Comparison of ENCODE assay signal across 14 cellular contexts in the genomic region with DNA sequence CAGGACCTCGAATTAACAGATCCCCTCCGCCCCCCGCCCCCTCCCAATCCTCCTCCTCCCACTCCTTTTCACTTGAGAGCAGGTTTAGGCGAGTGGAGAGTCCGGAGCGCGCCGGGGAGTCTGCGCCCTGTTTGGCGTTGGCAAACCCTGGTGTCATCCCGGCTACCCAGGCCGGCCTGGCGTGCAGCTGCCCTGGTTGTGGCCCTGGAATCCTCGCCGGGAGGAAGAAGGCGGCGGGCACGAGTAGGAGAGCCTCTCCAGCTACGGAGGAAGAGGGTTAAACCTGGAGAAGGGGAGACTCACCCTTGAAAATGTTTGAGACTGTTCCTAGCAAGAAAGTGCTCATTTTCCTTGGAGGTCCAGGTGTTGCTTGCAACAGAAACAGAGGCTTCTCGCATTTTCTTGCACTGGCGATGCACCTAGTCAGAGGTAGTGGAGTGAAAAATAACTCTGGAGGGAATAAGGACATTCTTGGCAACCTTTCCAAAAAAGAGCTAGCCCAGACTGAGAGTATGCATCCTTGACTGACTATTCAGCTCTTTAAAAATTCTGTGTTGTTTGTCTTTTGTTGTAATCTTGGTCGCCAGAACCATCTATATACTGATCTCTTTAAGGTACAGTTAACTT. TPM values are rescaled to one million over a fixed set of nuclear protein-coding genes. Genes with fewer than 3 reads are reported as not detected.
DNase-seq lines count a peak whose midpoint lies in the region; ATAC-seq and TF ChIP-seq lines count a peak whose summit lies in the region.
"Had no signal": no experiment of that assay in that cellular context is flagged by ENCODE, and none has a peak within 500 bp of the region (broad histone marks: within the 10 kb centered on the region; RNA-seq: fewer than 3 reads in every experiment).

No MANE protein-coding gene starts in this region.

- no peak overlapping the region for H3K4me3 Mint-ChIP-seq in activated CD8-positive, alpha-beta memory T cell treated with anti-CD3 and anti-CD28 coated beads, Interleukin-2, amount 10 ng/mL, durations not matched to agents 7 days and 5 days
- H3K4me3 Mint-ChIP-seq in type B pancreatic cell = peak overlapping the region; percentile 84
- H3K4me3 Mint-ChIP-seq: central memory CD8-positive, alpha-beta T cell had no signal

- H3K4me1 Mint-ChIP-seq in activated CD8-positive, alpha-beta memory T cell treated with anti-CD3 and anti-CD28 coated beads, Interleukin-2, amount 10 ng/mL, durations not matched to agents 7 days and 5 days = peaks cover 12% of the 10 kb centered on the region
- H3K4me1 Mint-ChIP-seq in type B pancreatic cell (ENCODE audit: unreplicated experiment) = peaks cover 18% of the 10 kb centered on the region
- H3K4me1 Mint-ChIP-seq: central memory CD8-positive, alpha-beta T cell had no signal

- no peaks in the 10 kb centered on the region for H3K9me3 Mint-ChIP-seq in activated CD8-positive, alpha-beta memory T cell treated with anti-CD3 and anti-CD28 coated beads, Interleukin-2, amount 10 ng/mL, durations not matched to agents 7 days and 5 days (ENCODE audit: low read depth)
- no peaks in the 10 kb centered on the region for H3K9me3 Mint-ChIP-seq in type B pancreatic cell
- H3K9me3 Mint-ChIP-seq: activated T-helper 2 cell treated with anti-CD3 and anti-CD28 coated beads, Interferon-gamma antibody, Interleukin-2, Interleukin-4, amounts not matched to agents 10 μg/mL and 5 μg/mL and 100 μg/mL, durations not matched to agents 14 hours and 24 hours and 36 hours; central memory CD8-positive, alpha-beta T cell had no signal

- no peaks in the 10 kb centered on the region for H3K36me3 Mint-ChIP-seq in activated CD8-positive, alpha-beta memory T cell treated with anti-CD3 and anti-CD28 coated beads, Interleukin-2, amount 10 ng/mL, durations not matched to agents 7 days and 5 days
- H3K36me3 Mint-ChIP-seq in type B pancreatic cell = no peaks in the 10 kb centered on the region

- H3K27ac ChIP-seq in coronary artery (no peak overlapping the region), mesodermal cell (ENCODE audit: low read depth, low read length, severe bottlenecking) (no peak overlapping the region)
- H3K27ac ChIP-seq: uterus had no signal

- TF ChIP-seq CTCF in coronary artery (IDR thresholded peaks at IDR 0.05) (no peak), type B pancreatic cell (conservative IDR thresholded peaks at IDR 0.05) (no peak)

- no peaks in the 10 kb centered on the region for H3K4me1 ChIP-seq in mesodermal cell (ENCODE audit: control insufficient read depth, insufficient read depth, low read length, poor library complexity, severe bottlenecking)

- H3K4me3 ChIP-seq in coronary artery (peak overlapping the region; percentile 59), mesodermal cell (ENCODE audit: extremely low read depth, insufficient read depth, low read length, poor library complexity, severe bottlenecking) (peak overlapping the region; percentile 29)
- H3K4me3 ChIP-seq: uterus had no signal

- ATAC-seq in activated CD8-positive, alpha-beta memory T cell treated with anti-CD3 and anti-CD28 coated beads, Interleukin-2, amount 10 ng/mL, durations not matched to agents 7 days and 5 days = no peak
- ATAC-seq in GM21723 (IDR thresholded peaks at IDR 0.05; ENCODE audit: unreplicated experiment) (no peak), GM18907 (IDR thresholded peaks at IDR 0.05; ENCODE audit: unreplicated experiment) (no peak)

- no peaks in the 10 kb centered on the region for H3K9me3 ChIP-seq in mesodermal cell (ENCODE audit: control insufficient read depth, low read length)
- H3K9me3 ChIP-seq: uterus had no signal

- CTCF ChIA-PET in activated CD8-positive, alpha-beta memory T cell treated with anti-CD3 and anti-CD28 coated beads, Interleukin-2, amount 10 ng/mL, durations not matched to agents 7 days and 5 days (lab: Charles Lee) = no interaction called here

- peak overlapping the region; percentile 28 for H3K27ac Mint-ChIP-seq in activated CD8-positive, alpha-beta memory T cell treated with anti-CD3 and anti-CD28 coated beads, Interleukin-2, amount 10 ng/mL, durations not matched to agents 7 days and 5 days
- H3K27ac Mint-ChIP-seq in type B pancreatic cell = peak overlapping the region; percentile 84
- H3K27ac Mint-ChIP-seq: activated T-helper 2 cell treated with anti-CD3 and anti-CD28 coated beads, Interferon-gamma antibody, Interleukin-2, Interleukin-4, amounts not matched to agents 10 μg/mL and 5 μg/mL and 100 μg/mL, durations not matched to agents 14 hours and 24 hours and 36 hours had no signal

- H3K36me3 ChIP-seq in mesodermal cell (ENCODE audit: control insufficient read depth, insufficient read depth, low read length) = no peaks in the 10 kb centered on the region
- H3K36me3 ChIP-seq: uterus had no signal

- 2 to 5% methylated on average over 16 to 18 of the region's 22 CpGs for WGBS in mesodermal cell (ENCODE audit: insufficient coverage in 2 of 2), 2 experiments

- peaks cover 75% of the 10 kb centered on the region for H3K27me3 Mint-ChIP-seq in activated CD8-positive, alpha-beta memory T cell treated with anti-CD3 and anti-CD28 coated beads, Interleukin-2, amount 10 ng/mL, durations not matched to agents 7 days and 5 days
- peaks cover 80% of the 10 kb centered on the region for H3K27me3 Mint-ChIP-seq in type B pancreatic cell

- no peak for DNase-seq in activated CD8-positive, alpha-beta memory T cell treated with anti-CD3 and anti-CD28 coated beads, Interleukin-2, amount 10 ng/mL, durations not matched to agents 7 days and 5 days
- no peak for DNase-seq in activated CD8-positive, alpha-beta memory T cell treated with anti-CD3 and anti-CD28 coated beads for 24 hours
- no peak for DNase-seq in coronary artery (ENCODE audit: low spot score)
- DNase-seq in type B pancreatic cell (ENCODE audit: extremely low spot score, unreplicated experiment) = no peak
- no peak for DNase-seq in activated effector memory CD4-positive, alpha-beta T cell treated with Interleukin-2 at 50 U/mL for 16 hours
- DNase-seq: activated CD4-positive, CD25-positive, alpha-beta regulatory T cell treated with anti-CD3 and anti-CD28 coated beads, Interleukin-2, amount 50 U/mL, for 72 hours; KG1; left cardiac atrium; uterus had no signal

RNA-seq across cellular contexts. Expression of gene SOX21, which starts 1.3 kb away (rescaled TPM):
- not detected for total RNA-seq in activated CD8-positive, alpha-beta memory T cell treated with anti-CD3 and anti-CD28 coated beads, Interleukin-2, amount 10 ng/mL, durations not matched to agents 7 days and 5 days
- 1.4 TPM for polyA plus RNA-seq in mesodermal cell (2013, experiment 1 of 2)
- polyA plus RNA-seq in mesodermal cell (2013, experiment 2 of 2) = 0.66 TPM
- 9.6 and 11.4 TPM in 2 replicates for total RNA-seq in type B pancreatic cell (ENCODE audit: low replicate concordance)
- total RNA-seq: left cardiac atrium had no signal

Comparison
In these comparisons a context has a peak if more than half of its experiments do, and no peak if none do; other contexts are left out.
1. RNA of gene SOX21, which starts 1.3 kb away (total RNA-seq): 9.6 to 11.4 TPM in type B pancreatic cell; not detected in activated CD8-positive, alpha-beta memory T cell treated with anti-CD3 and anti-CD28 coated beads, Interleukin-2, amount 10 ng/mL, durations not matched to agents 7 days and 5 days; every median in the first group is over 10 times any median in the second.